Comparison of ENCODE assay signal across 1 cellular context in the genomic region with DNA sequence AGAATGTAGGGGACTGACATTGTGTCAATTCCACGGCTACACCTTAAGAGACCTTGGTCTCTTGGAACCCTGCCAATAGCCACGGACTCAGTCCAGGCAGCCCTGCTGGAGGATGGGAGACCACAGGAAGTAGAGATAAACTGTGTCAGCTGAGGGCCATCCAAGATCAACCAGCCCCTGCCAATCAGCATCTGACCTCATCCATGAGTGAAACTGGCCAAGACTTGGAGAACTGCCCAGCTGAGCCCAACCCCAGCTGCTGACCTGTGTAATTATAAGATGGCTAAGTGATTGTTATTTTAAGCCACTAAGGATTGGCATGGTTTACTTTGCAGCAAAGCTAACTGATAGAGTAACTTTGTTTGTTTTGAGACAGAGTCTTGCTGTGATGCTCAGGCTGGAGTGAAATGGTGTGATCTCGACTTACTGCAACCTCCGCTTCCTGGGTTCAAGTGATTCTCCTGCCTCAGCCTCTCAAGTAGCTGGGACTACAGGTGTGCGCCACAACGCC.
A peak's percentile ranks its signal among the peaks of the same experiment; 100 is the strongest.
TF ChIP-seq lines count a peak whose summit lies in the region.

No MANE protein-coding gene starts in this region.

TF ChIP-seq in HEK293, 187 proteins besides CTCF, POLR2A, EP300 and RAD21 (continued from another document and continues in another):
- TF ChIP-seq ZNF133 (tag by site-specific recombination; IDR thresholded peaks at IDR 0.05): no peak
- no peak for TF ChIP-seq OVOL3 (tag by site-specific recombination; IDR thresholded peaks at IDR 0.05)
- no peak for TF ChIP-seq ZNF202 (tag by site-specific recombination; IDR thresholded peaks at IDR 0.05; ENCODE audit: borderline replicate concordance)
- TF ChIP-seq, protein P1, sequence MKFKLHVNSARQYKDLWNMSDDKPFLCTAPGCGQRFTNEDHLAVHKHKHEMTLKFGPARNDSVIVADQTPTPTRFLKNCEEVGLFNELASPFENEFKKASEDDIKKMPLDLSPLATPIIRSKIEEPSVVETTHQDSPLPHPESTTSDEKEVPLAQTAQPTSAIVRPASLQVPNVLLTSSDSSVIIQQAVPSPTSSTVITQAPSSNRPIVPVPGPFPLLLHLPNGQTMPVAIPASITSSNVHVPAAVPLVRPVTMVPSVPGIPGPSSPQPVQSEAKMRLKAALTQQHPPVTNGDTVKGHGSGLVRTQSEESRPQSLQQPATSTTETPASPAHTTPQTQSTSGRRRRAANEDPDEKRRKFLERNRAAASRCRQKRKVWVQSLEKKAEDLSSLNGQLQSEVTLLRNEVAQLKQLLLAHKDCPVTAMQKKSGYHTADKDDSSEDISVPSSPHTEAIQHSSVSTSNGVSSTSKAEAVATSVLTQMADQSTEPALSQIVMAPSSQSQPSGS (tag by site-specific recombination; IDR thresholded peaks at IDR 0.05; ENCODE audit: low read depth): peak; percentile 31
- TF ChIP-seq ZNF596 (tag by site-specific recombination; IDR thresholded peaks at IDR 0.05): no peak
- TF ChIP-seq, protein P2, sequence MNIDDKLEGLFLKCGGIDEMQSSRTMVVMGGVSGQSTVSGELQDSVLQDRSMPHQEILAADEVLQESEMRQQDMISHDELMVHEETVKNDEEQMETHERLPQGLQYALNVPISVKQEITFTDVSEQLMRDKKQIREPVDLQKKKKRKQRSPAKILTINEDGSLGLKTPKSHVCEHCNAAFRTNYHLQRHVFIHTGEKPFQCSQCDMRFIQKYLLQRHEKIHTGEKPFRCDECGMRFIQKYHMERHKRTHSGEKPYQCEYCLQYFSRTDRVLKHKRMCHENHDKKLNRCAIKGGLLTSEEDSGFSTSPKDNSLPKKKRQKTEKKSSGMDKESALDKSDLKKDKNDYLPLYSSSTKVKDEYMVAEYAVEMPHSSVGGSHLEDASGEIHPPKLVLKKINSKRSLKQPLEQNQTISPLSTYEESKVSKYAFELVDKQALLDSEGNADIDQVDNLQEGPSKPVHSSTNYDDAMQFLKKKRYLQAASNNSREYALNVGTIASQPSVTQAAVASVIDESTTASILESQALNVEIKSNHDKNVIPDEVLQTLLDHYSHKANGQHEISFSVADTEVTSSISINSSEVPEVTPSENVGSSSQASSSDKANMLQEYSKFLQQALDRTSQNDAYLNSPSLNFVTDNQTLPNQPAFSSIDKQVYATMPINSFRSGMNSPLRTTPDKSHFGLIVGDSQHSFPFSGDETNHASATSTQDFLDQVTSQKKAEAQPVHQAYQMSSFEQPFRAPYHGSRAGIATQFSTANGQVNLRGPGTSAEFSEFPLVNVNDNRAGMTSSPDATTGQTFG (tag by site-specific recombination; IDR thresholded peaks at IDR 0.05; ENCODE audit: borderline replicate concordance): no peak
- TF ChIP-seq GLI2 (tag by site-specific recombination; IDR thresholded peaks at IDR 0.05; ENCODE audit: borderline replicate concordance, low read depth): no peak; the same call in 1 of the 2 replicates
- TF ChIP-seq ZNF560 (tag by site-specific recombination; IDR thresholded peaks at IDR 0.05; ENCODE audit: borderline replicate concordance): no peak
- no peak for TF ChIP-seq ZNF626 (tag by site-specific recombination; IDR thresholded peaks at IDR 0.05)
- TF ChIP-seq, protein P3, sequence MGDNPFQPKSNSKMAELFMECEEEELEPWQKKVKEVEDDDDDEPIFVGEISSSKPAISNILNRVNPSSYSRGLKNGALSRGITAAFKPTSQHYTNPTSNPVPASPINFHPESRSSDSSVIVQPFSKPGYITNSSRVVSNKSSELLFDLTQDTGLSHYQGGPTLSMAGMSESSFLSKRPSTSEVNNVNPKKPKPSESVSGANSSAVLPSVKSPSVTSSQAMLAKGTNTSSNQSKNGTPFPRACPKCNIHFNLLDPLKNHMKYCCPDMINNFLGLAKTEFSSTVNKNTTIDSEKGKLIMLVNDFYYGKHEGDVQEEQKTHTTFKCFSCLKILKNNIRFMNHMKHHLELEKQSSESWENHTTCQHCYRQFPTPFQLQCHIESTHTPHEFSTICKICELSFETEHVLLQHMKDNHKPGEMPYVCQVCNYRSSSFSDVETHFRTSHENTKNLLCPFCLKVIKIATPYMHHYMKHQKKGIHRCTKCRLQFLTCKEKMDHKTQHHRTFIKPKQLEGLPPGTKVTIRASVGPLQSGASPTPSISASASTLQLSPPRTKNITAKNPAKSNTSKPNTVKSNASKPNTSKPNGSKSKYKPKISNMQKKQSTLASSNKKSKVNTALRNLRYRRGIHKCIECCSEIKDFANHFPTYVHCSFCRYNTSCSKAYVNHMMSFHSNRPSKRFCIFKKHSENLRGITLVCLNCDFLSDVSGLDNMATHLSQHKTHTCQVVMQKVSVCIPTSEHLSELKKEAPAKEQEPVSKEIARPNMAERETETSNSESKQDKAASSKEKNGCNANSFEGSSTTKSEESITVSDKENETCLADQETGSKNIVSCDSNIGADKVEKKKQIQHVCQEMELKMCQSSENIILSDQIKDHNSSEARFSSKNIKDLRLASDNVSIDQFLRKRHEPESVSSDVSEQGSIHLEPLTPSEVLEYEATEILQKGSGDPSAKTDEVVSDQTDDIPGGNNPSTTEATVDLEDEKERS (tag by site-specific recombination; IDR thresholded peaks at IDR 0.05): peak; percentile 83; the same call in 1 of the 2 replicates
- no peak for TF ChIP-seq ZNF785 (tag by site-specific recombination; IDR thresholded peaks at IDR 0.05)
- no peak for TF ChIP-seq ZNF830 (tag by site-specific recombination; IDR thresholded peaks at IDR 0.05; ENCODE audit: low read depth)
- TF ChIP-seq, protein P4, sequence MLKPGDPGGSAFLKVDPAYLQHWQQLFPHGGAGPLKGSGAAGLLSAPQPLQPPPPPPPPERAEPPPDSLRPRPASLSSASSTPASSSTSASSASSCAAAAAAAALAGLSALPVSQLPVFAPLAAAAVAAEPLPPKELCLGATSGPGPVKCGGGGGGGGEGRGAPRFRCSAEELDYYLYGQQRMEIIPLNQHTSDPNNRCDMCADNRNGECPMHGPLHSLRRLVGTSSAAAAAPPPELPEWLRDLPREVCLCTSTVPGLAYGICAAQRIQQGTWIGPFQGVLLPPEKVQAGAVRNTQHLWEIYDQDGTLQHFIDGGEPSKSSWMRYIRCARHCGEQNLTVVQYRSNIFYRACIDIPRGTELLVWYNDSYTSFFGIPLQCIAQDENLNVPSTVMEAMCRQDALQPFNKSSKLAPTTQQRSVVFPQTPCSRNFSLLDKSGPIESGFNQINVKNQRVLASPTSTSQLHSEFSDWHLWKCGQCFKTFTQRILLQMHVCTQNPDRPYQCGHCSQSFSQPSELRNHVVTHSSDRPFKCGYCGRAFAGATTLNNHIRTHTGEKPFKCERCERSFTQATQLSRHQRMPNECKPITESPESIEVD (tag by site-specific recombination; IDR thresholded peaks at IDR 0.05): no peak; the same call in 1 of the 2 replicates
- TF ChIP-seq, protein P5, sequence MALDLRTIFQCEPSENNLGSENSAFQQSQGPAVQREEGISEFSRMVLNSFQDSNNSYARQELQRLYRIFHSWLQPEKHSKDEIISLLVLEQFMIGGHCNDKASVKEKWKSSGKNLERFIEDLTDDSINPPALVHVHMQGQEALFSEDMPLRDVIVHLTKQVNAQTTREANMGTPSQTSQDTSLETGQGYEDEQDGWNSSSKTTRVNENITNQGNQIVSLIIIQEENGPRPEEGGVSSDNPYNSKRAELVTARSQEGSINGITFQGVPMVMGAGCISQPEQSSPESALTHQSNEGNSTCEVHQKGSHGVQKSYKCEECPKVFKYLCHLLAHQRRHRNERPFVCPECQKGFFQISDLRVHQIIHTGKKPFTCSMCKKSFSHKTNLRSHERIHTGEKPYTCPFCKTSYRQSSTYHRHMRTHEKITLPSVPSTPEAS (tag by site-specific recombination; IDR thresholded peaks at IDR 0.05): 0 out of 2 replicates have a peak, but pooled peaks have one; percentile 10
- peak; percentile 74 for TF ChIP-seq ZEB2 (tag by site-specific recombination; IDR thresholded peaks at IDR 0.05)
- TF ChIP-seq, protein P6, sequence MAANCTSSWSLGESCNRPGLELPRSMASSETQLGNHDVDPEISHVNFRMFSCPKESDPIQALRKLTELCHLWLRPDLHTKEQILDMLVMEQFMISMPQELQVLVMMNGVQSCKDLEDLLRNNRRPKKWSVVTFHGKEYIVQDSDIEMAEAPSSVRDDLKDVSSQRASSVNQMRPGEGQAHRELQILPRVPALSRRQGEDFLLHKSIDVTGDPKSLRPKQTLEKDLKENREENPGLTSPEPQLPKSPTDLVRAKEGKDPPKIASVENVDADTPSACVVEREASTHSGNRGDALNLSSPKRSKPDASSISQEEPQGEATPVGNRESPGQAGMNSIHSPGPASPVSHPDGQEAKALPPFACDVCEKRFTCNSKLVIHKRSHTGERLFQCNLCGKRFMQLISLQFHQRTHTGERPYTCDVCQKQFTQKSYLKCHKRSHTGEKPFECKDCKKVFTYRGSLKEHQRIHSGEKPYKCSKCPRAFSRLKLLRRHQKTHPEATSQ (tag by site-specific recombination; IDR thresholded peaks at IDR 0.05): no peak
- TF ChIP-seq MYNN (tag by site-specific recombination; IDR thresholded peaks at IDR 0.05; ENCODE audit: borderline replicate concordance): no peak
- no peak for TF ChIP-seq ZNF404 (tag by site-specific recombination; IDR thresholded peaks at IDR 0.05)
- TF ChIP-seq, protein P7, sequence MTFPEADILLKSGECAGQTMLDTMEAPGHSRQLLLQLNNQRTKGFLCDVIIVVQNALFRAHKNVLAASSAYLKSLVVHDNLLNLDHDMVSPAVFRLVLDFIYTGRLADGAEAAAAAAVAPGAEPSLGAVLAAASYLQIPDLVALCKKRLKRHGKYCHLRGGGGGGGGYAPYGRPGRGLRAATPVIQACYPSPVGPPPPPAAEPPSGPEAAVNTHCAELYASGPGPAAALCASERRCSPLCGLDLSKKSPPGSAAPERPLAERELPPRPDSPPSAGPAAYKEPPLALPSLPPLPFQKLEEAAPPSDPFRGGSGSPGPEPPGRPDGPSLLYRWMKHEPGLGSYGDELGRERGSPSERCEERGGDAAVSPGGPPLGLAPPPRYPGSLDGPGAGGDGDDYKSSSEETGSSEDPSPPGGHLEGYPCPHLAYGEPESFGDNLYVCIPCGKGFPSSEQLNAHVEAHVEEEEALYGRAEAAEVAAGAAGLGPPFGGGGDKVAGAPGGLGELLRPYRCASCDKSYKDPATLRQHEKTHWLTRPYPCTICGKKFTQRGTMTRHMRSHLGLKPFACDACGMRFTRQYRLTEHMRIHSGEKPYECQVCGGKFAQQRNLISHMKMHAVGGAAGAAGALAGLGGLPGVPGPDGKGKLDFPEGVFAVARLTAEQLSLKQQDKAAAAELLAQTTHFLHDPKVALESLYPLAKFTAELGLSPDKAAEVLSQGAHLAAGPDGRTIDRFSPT (tag by site-specific recombination; IDR thresholded peaks at IDR 0.05): no peak
- peak; percentile 28 for TF ChIP-seq ZBTB8A (tag by site-specific recombination; IDR thresholded peaks at IDR 0.05)
- TF ChIP-seq, protein P8, sequence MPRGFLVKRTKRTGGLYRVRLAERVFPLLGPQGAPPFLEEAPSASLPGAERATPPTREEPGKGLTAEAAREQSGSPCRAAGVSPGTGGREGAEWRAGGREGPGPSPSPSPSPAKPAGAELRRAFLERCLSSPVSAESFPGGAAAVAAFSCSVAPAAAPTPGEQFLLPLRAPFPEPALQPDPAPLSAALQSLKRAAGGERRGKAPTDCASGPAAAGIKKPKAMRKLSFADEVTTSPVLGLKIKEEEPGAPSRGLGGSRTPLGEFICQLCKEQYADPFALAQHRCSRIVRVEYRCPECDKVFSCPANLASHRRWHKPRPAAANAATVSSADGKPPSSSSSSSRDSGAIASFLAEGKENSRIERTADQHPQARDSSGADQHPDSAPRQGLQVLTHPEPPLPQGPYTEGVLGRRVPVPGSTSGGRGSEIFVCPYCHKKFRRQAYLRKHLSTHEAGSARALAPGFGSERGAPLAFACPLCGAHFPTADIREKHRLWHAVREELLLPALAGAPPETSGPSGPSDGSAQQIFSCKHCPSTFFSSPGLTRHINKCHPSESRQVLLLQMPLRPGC (tag by site-specific recombination; IDR thresholded peaks at IDR 0.05): 0 out of 2 replicates have a peak, but pooled peaks have one; percentile 23
- no peak for TF ChIP-seq TCF7L2 (IDR thresholded peaks at IDR 0.05; ENCODE audit: borderline replicate concordance, low read depth, low read length)
- TF ChIP-seq ZNF423 (tag by site-specific recombination; IDR thresholded peaks at IDR 0.05): no peak
- 0 out of 2 replicates have a peak, but pooled peaks have one; percentile 33 for TF ChIP-seq ZFP37 (tag by site-specific recombination; IDR thresholded peaks at IDR 0.05)
- TF ChIP-seq ZNF138 (tag by site-specific recombination; IDR thresholded peaks at IDR 0.05; ENCODE audit: borderline replicate concordance): no peak
- TF ChIP-seq, protein P9, sequence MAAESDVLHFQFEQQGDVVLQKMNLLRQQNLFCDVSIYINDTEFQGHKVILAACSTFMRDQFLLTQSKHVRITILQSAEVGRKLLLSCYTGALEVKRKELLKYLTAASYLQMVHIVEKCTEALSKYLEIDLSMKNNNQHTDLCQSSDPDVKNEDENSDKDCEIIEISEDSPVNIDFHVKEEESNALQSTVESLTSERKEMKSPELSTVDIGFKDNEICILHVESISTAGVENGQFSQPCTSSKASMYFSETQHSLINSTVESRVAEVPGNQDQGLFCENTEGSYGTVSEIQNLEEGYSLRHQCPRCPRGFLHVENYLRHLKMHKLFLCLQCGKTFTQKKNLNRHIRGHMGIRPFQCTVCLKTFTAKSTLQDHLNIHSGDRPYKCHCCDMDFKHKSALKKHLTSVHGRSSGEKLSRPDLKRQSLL (tag by site-specific recombination; IDR thresholded peaks at IDR 0.05): no peak
- no peak for TF ChIP-seq KLF9 (tag by site-specific recombination; IDR thresholded peaks at IDR 0.05; ENCODE audit: low read depth)
- TF ChIP-seq ZNF223 (tag by site-specific recombination; IDR thresholded peaks at IDR 0.05): no peak
- no peak for TF ChIP-seq ZNF112 (tag by site-specific recombination; IDR thresholded peaks at IDR 0.05)
- TF ChIP-seq, protein P10, sequence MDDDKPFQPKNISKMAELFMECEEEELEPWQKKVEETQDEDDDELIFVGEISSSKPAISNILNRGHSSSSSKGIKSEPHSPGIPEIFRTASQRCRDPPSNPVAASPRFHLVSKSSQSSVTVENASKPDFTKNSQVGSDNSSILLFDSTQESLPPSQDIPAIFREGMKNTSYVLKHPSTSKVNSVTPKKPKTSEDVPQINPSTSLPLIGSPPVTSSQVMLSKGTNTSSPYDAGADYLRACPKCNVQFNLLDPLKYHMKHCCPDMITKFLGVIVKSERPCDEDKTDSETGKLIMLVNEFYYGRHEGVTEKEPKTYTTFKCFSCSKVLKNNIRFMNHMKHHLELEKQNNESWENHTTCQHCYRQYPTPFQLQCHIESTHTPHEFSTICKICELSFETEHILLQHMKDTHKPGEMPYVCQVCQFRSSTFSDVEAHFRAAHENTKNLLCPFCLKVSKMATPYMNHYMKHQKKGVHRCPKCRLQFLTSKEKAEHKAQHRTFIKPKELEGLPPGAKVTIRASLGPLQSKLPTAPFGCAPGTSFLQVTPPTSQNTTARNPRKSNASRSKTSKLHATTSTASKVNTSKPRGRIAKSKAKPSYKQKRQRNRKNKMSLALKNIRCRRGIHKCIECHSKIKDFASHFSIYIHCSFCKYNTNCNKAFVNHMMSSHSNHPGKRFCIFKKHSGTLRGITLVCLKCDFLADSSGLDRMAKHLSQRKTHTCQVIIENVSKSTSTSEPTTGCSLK (tag by site-specific recombination; IDR thresholded peaks at IDR 0.05): no peak
- TF ChIP-seq ZNF16 (tag by site-specific recombination; IDR thresholded peaks at IDR 0.05; ENCODE audit: low read depth): no peak
- no peak for TF ChIP-seq ZNF555 (tag by site-specific recombination; conservative IDR thresholded peaks at IDR 0.05)
- no peak for TF ChIP-seq ZNF707 (tag by site-specific recombination; IDR thresholded peaks at IDR 0.05)
- TF ChIP-seq ZNF621 (tag by site-specific recombination; IDR thresholded peaks at IDR 0.05): no peak
- TF ChIP-seq ZNF10 (tag by site-specific recombination; IDR thresholded peaks at IDR 0.05): no peak
- TF ChIP-seq ZNF2 (tag by site-specific recombination; IDR thresholded peaks at IDR 0.05): peak; percentile 97
- no peak for TF ChIP-seq ZFP41 (tag by site-specific recombination; IDR thresholded peaks at IDR 0.05; ENCODE audit: borderline replicate concordance)
- peak; percentile 99 for TF ChIP-seq SP7 (tag by site-specific recombination; IDR thresholded peaks at IDR 0.05)
- no peak for TF ChIP-seq ZNF510 (tag by site-specific recombination; IDR thresholded peaks at IDR 0.05; ENCODE audit: insufficient replicate concordance)
